Comparison of ENCODE assay signal across 20 cellular contexts in genomic region chr1:100292711-100293110, GRCh38. TPM values are rescaled to one million over a fixed set of nuclear protein-coding genes. Genes with fewer than 3 reads are reported as not detected.
DNase-seq lines count a peak whose midpoint lies in the region; ATAC-seq, FAIRE-seq and TF ChIP-seq lines count a peak whose summit lies in the region.
"Had no signal": no experiment of that assay in that cellular context is flagged by ENCODE, and none has a peak within 500 bp of the region (broad histone marks: within the 10 kb centered on the region; RNA-seq: fewer than 3 reads in every experiment).

No MANE protein-coding gene starts in this region.

- ATAC-seq in T-cell (replicated peaks in 1 of 4) (no peak), natural killer cell (no peak)

- H3K27me3 Mint-ChIP-seq in activated T-cell treated with anti-CD3 and anti-CD28 coated beads, Interleukin-2, amount 50 U/mL, for 24 hours: no peaks in the 10 kb centered on the region
- H3K27me3 Mint-ChIP-seq in T-cell (no peaks in the 10 kb centered on the region), natural killer cell (ENCODE audit: low read depth in 2 of 2) (no peaks in the 10 kb centered on the region), glutamatergic neuron (ENCODE audit: unreplicated experiment) (peaks cover 1% of the 10 kb centered on the region)

- TF ChIP-seq POLR2A in endothelial cell of umbilical vein (IDR thresholded peaks at IDR 0.05; ENCODE audit: low read depth, low read length): peak; percentile 82

- peak overlapping the region; percentile 20 for H3K27ac Mint-ChIP-seq in activated T-cell treated with anti-CD3 and anti-CD28 coated beads, Interleukin-2, amount 50 U/mL, for 24 hours
- H3K27ac Mint-ChIP-seq in T-cell (peak overlapping the region; percentile 11 to 52), natural killer cell (peak overlapping the region in 1 of 2 donors; percentile 63), glutamatergic neuron (ENCODE audit: unreplicated experiment) (no peak overlapping the region)

- peaks cover 2% of the 10 kb centered on the region for H3K79me2 ChIP-seq in endothelial cell of umbilical vein (ENCODE audit: control insufficient read depth, insufficient read depth, low read length)

- peaks cover 14% of the 10 kb centered on the region for H3K4me1 Mint-ChIP-seq in activated T-cell treated with anti-CD3 and anti-CD28 coated beads, Interleukin-2, amount 50 U/mL, for 24 hours (ENCODE audit: low read depth)
- H3K4me1 Mint-ChIP-seq in T-cell (no peaks in the 10 kb centered on the region), natural killer cell (no peaks in the 10 kb centered on the region), glutamatergic neuron (ENCODE audit: low read depth, unreplicated experiment) (no peaks in the 10 kb centered on the region)

- H3K4me3 ChIP-seq in endothelial cell of umbilical vein (replicated peaks in 1 of 3; ENCODE audit: insufficient read depth in 1 of 3, low read depth in 1 of 3, low read length in 3 of 3): no peak overlapping the region

- no peak for DNase-seq in activated T-cell treated with anti-CD3 and anti-CD28 coated beads, Interleukin-2, amount 50 U/mL, for 24 hours
- no peak for DNase-seq in activated T-cell treated with anti-CD3 and anti-CD28 coated beads, Interleukin-2, amount 50 U/mL, for 48 hours
- DNase-seq in T-cell (no peak), endothelial cell of umbilical vein (ENCODE audit: low read depth, low spot score) (peak; percentile 96), pulmonary artery endothelial cell (ENCODE audit: low read depth, low spot score) (peak; percentile 92), natural killer cell (no peak), glutamatergic neuron (no peak), COLO668 (lab: John Stamatoyannopoulos, UW; ENCODE audit: unreplicated experiment) (no peak)
- DNase-seq: activated gamma-delta T cell; aorta; cortex of kidney; DND-41; mesenchymal stem cell; NCI-H146; NCI-H2227 treated with DMSO at 0.1 percent for 48 hours; NK-92 treated with Interleukin-12 subunit alpha and Interleukin-12 subunit beta, amount 100 ng/mL, for 24 hours; RPMI8226 had no signal

- POLR2A ChIA-PET in T-cell (lab: Charles Lee) (no interaction called here), endothelial cell of umbilical vein (lab: Charles Lee) (no interaction called here)

- H3K27me3 ChIP-seq in endothelial cell of umbilical vein (ENCODE audit: control insufficient read depth in 2 of 2, insufficient read depth in 2 of 2, low read length in 2 of 2): no peaks in the 10 kb centered on the region

- peaks cover 61% of the 10 kb centered on the region for H3K36me3 Mint-ChIP-seq in activated T-cell treated with anti-CD3 and anti-CD28 coated beads, Interleukin-2, amount 50 U/mL, for 24 hours (ENCODE audit: low read depth)
- H3K36me3 Mint-ChIP-seq in T-cell (peaks cover 23% of the 10 kb centered on the region), natural killer cell (no peaks in the 10 kb centered on the region), glutamatergic neuron (ENCODE audit: unreplicated experiment) (no peaks in the 10 kb centered on the region)

- H3K36me3 ChIP-seq in endothelial cell of umbilical vein (ENCODE audit: control insufficient read depth in 2 of 2, extremely low read depth in 1 of 2, insufficient read depth in 2 of 2, low read length in 2 of 2): peaks cover 0 to 11% of the 10 kb centered on the region in 2 experiments

- no peaks in the 10 kb centered on the region for H3K9me3 ChIP-seq in endothelial cell of umbilical vein (replicated peaks; ENCODE audit: control insufficient read depth, insufficient read depth, low read length)

- no peaks in the 10 kb centered on the region for H3K9me1 ChIP-seq in endothelial cell of umbilical vein (replicated peaks; ENCODE audit: control insufficient read depth, extremely low read depth, insufficient read depth, low read length)

- dilution Hi-C loops in endothelial cell of umbilical vein (cut with MboI; ENCODE audit: extremely low pct_ligation_motif_present, low sequenced_read_pairs): no loop called here

- H2AFZ ChIP-seq in endothelial cell of umbilical vein (ENCODE audit: low read depth, low read length): no peak overlapping the region

- intact Hi-C loops in endothelial cell of umbilical vein (cut with micrococcal nuclease) (loop anchor here (1.0 to 10.0 kb wide), 6 partner anchors 16 to 572 kb away; partner anchors contain the start of genes CDC14A, RTCA, SASS6 and TRMT13), natural killer cell (cut with micrococcal nuclease) (no loop called here)

- H3K4me1 ChIP-seq in endothelial cell of umbilical vein (ENCODE audit: control insufficient read depth, extremely low read depth, insufficient read depth, low read length): peaks cover 43% of the 10 kb centered on the region

- H3K4me3 Mint-ChIP-seq in activated T-cell treated with anti-CD3 and anti-CD28 coated beads, Interleukin-2, amount 50 U/mL, for 24 hours: no peak overlapping the region
- H3K4me3 Mint-ChIP-seq in T-cell (no peak overlapping the region), natural killer cell (no peak overlapping the region), glutamatergic neuron (ENCODE audit: unreplicated experiment) (no peak overlapping the region)

- peak overlapping the region; percentile 97 for H3K27ac ChIP-seq in endothelial cell of umbilical vein (ENCODE audit: insufficient read depth, low read depth, low read length)
- H3K27ac ChIP-seq: C4-2B had no signal

- CTCF ChIA-PET in T-cell (lab: Charles Lee) (no interaction called here), endothelial cell of umbilical vein (lab: Charles Lee) (interaction anchor here (1.0 to 6.9 kb wide), 6 partner anchors 8 to 166 kb away, joined by 3 to 73 read pairs (median 4); partner anchors contain the start of genes CDC14A and DBT)

- H4K20me1 ChIP-seq in endothelial cell of umbilical vein (replicated peaks; ENCODE audit: control insufficient read depth, extremely low read depth, insufficient read depth, low read length): no peaks in the 10 kb centered on the region

- H3K4me2 ChIP-seq in endothelial cell of umbilical vein (ENCODE audit: insufficient read depth, low read length): peak overlapping the region; percentile 63

- peak overlapping the region; percentile 66 for H3K9ac ChIP-seq in endothelial cell of umbilical vein (replicated peaks; ENCODE audit: extremely low read depth, insufficient read depth, low read length)

- FAIRE-seq in endothelial cell of umbilical vein (lab: Jason Lieb, UNC): peak; percentile 79
- FAIRE-seq: A204.1, islet of Langerhans had no signal

- H3K9me3 Mint-ChIP-seq in activated T-cell treated with anti-CD3 and anti-CD28 coated beads, Interleukin-2, amount 50 U/mL, for 24 hours: no peaks in the 10 kb centered on the region
- H3K9me3 Mint-ChIP-seq in T-cell: peaks cover 0 to 5% (median 5%) of the 10 kb centered on the region in 3 donors
- H3K9me3 Mint-ChIP-seq in natural killer cell: no peaks in the 10 kb centered on the region
- no peaks in the 10 kb centered on the region for H3K9me3 Mint-ChIP-seq in glutamatergic neuron (ENCODE audit: unreplicated experiment)

- BruUV-seq in endothelial cell of umbilical vein (replicated peaks; lab: Mats Ljungman, UMichigan): no TSS peak

- TF ChIP-seq CTCF in endothelial cell of umbilical vein (IDR thresholded peaks at IDR 0.05; ENCODE audit: extremely low read depth in 1 of 2, insufficient read depth in 1 of 2, low read depth in 1 of 2, low read length in 2 of 2): no peak
- TF ChIP-seq CTCF in natural killer cell (IDR thresholded peaks at IDR 0.05): no peak
- no peak for TF ChIP-seq CTCF in glutamatergic neuron (IDR thresholded peaks at IDR 0.05; ENCODE audit: partially characterized antibody, unreplicated experiment)

RNA-seq across cellular contexts. Expression of gene RTCA, which starts 26.7 kb away (rescaled TPM):
- total RNA-seq in T-cell (10 to 100 TPM; 36.0 to 53.6 (median 40.1) TPM), endothelial cell of umbilical vein (44.8 and 46.6 TPM in 2 replicates), pulmonary artery endothelial cell (48.9 and 57.9 TPM in 2 replicates), natural killer cell (10 to 100 TPM; 49.3 to 60.8 (median 52.3) TPM), glutamatergic neuron (ENCODE audit: unreplicated experiment) (49.7 TPM)
- 18.8 and 20.3 TPM in 2 replicates for polyA plus RNA-seq in endothelial cell of umbilical vein
- polyA plus RNA-seq in endothelial cell of umbilical vein (2011; cell fraction: cytosol; rRNA removed): 22.3 and 23.7 TPM in 2 replicates
- 24.3 and 29.7 TPM in 2 replicates for polyA plus RNA-seq in endothelial cell of umbilical vein (2011; cell fraction: nucleus; rRNA removed)
- polyA plus RNA-seq in endothelial cell of umbilical vein (2012): 34.5 and 46.9 TPM in 2 replicates
- polyA minus RNA-seq in endothelial cell of umbilical vein: 19.7 and 25.7 TPM in 2 replicates
- 9.3 TPM for polyA minus RNA-seq in endothelial cell of umbilical vein (2011; cell fraction: cytosol; rRNA and poly(A)+ RNA removed)
- 21.9 and 31.1 TPM in 2 replicates for polyA minus RNA-seq in endothelial cell of umbilical vein (2011; cell fraction: nucleus; rRNA and poly(A)+ RNA removed)

RNA-seq across cellular contexts. Expression of gene DBT, which starts 43.1 kb away (rescaled TPM):
- total RNA-seq in T-cell (10 to 100 TPM; 10.9 to 13.3 (median 12.3) TPM), endothelial cell of umbilical vein (7.9 and 9.0 TPM in 2 replicates), pulmonary artery endothelial cell (5.3 and 7.4 TPM in 2 replicates), natural killer cell (10 to 100 TPM in 2 of 3 donors, 1 to 10 TPM in 1; 9.9 to 11.5 (median 10.2) TPM), glutamatergic neuron (ENCODE audit: unreplicated experiment) (11.4 TPM)
- 1.3 and 1.6 TPM in 2 replicates for polyA plus RNA-seq in endothelial cell of umbilical vein
- 1.9 and 2.4 TPM in 2 replicates for polyA plus RNA-seq in endothelial cell of umbilical vein (2011; cell fraction: cytosol; rRNA removed)
- polyA plus RNA-seq in endothelial cell of umbilical vein (2011; cell fraction: nucleus; rRNA removed): 4.8 and 7.4 TPM in 2 replicates
- polyA plus RNA-seq in endothelial cell of umbilical vein (2012): 8.2 and 8.4 TPM in 2 replicates
- 6.2 and 6.3 TPM in 2 replicates for polyA minus RNA-seq in endothelial cell of umbilical vein
- polyA minus RNA-seq in endothelial cell of umbilical vein (2011; cell fraction: cytosol; rRNA and poly(A)+ RNA removed): 4.6 TPM
- 9.9 and 11.2 TPM in 2 replicates for polyA minus RNA-seq in endothelial cell of umbilical vein (2011; cell fraction: nucleus; rRNA and poly(A)+ RNA removed)

RNA-seq across cellular contexts. Expression of gene CDC14A, which starts 59.6 kb away (rescaled TPM):
- 100 to 1,000 TPM in 2 of 5 donors, 10 to 100 TPM in 3; 77.1 to 169 (median 91.6) TPM for total RNA-seq in T-cell
- 13.8 and 13.9 TPM in 2 replicates for total RNA-seq in endothelial cell of umbilical vein
- 3.2 and 3.4 TPM in 2 replicates for polyA plus RNA-seq in endothelial cell of umbilical vein
- 3.6 and 3.9 TPM in 2 replicates for polyA plus RNA-seq in endothelial cell of umbilical vein (2011; cell fraction: cytosol; rRNA removed)
- 18.0 and 19.9 TPM in 2 replicates for polyA plus RNA-seq in endothelial cell of umbilical vein (2011; cell fraction: nucleus; rRNA removed)
- 4.8 and 5.2 TPM in 2 replicates for polyA plus RNA-seq in endothelial cell of umbilical vein (2012)
- polyA minus RNA-seq in endothelial cell of umbilical vein: 13.9 and 16.6 TPM in 2 replicates
- polyA minus RNA-seq in endothelial cell of umbilical vein (2011; cell fraction: cytosol; rRNA and poly(A)+ RNA removed): 1.7 TPM
- polyA minus RNA-seq in endothelial cell of umbilical vein (2011; cell fraction: nucleus; rRNA and poly(A)+ RNA removed): 69.4 and 69.7 TPM in 2 replicates
- total RNA-seq in pulmonary artery endothelial cell: 12.6 and 13.3 TPM in 2 replicates
- total RNA-seq in natural killer cell: 10 to 100 TPM; 59.6 to 63.8 (median 60.1) TPM
- 9.2 TPM for total RNA-seq in glutamatergic neuron (ENCODE audit: unreplicated experiment)

Comparison
In these comparisons a context has a peak if more than half of its experiments do, and no peak if none do; other contexts are left out.
1. DNase-seq: peak in endothelial cell of umbilical vein (single experiment) and pulmonary artery endothelial cell (single experiment); none in activated T-cell treated with anti-CD3 and anti-CD28 coated beads, Interleukin-2, amount 50 U/mL, for 24 hours (single experiment), activated T-cell treated with anti-CD3 and anti-CD28 coated beads, Interleukin-2, amount 50 U/mL, for 48 hours (0 of 2), T-cell (0 of 34), natural killer cell (single experiment), glutamatergic neuron (single experiment) and COLO668 (single experiment).